Comparison of ENCODE assay signal across 18 cellular contexts in genomic region chr13:95547531-95548167, GRCh38. TPM values are rescaled to one million over a fixed set of nuclear protein-coding genes. Genes with fewer than 3 reads are reported as not detected.
DNase-seq lines count a peak whose midpoint lies in the region; ATAC-seq, FAIRE-seq and TF ChIP-seq lines count a peak whose summit lies in the region.
"Had no signal": no experiment of that assay in that cellular context is flagged by ENCODE, and none has a peak within 500 bp of the region (broad histone marks: within the 10 kb centered on the region; RNA-seq: fewer than 3 reads in every experiment).

No MANE protein-coding gene starts in this region.

- WGBS in SK-N-SH (ENCODE audit: low lambda C conversion rate): 32% methylated on average over 6 of the region's 6 CpGs
- no CpG with 5 or more reads among the region's 6 CpGs for WGBS in mesodermal cell (ENCODE audit: insufficient coverage in 2 of 2), 2 experiments
- WGBS in pancreas, 2 donors: 62 to 68% methylated on average over 6 of the region's 6 CpGs

- ATAC-seq in pancreas: no peak

- TF ChIP-seq EP300 in SK-N-SH (IDR thresholded peaks at IDR 0.05; ENCODE audit: borderline replicate concordance in 1 of 2, low read depth in 1 of 2, low read length in 1 of 2): no peak

- peak overlapping the region; percentile 14 for H3K27ac ChIP-seq in HUES48 (ENCODE audit: low read depth, low read length)
- H3K27ac ChIP-seq in SK-N-SH (ENCODE audit: low read depth in 2 of 2, low read length in 1 of 2): no peak overlapping the region
- H3K27ac ChIP-seq in mesodermal cell (ENCODE audit: low read depth, low read length, severe bottlenecking): peak overlapping the region; percentile 67
- H3K27ac ChIP-seq in pancreas: no peak overlapping the region
- H3K27ac ChIP-seq: GM23248, HL-60 had no signal

- H3K4me1 ChIP-seq in HUES48 (ENCODE audit: control insufficient read depth, insufficient read depth, low read length) (peaks cover 23% of the 10 kb centered on the region), SK-N-SH (ENCODE audit: control insufficient read depth in 1 of 2, insufficient read depth in 2 of 2, low read depth in 1 of 2, low read length in 1 of 2) (no peaks in the 10 kb centered on the region; a peak in 2 of 4 replicates), mesodermal cell (ENCODE audit: control insufficient read depth, insufficient read depth, low read length, poor library complexity, severe bottlenecking) (peaks cover 16% of the 10 kb centered on the region), HAP-1 (peaks cover 5% of the 10 kb centered on the region; the same call in 1 of the 2 replicates), pancreas (peaks cover 0 to 5% (median 4%) of the 10 kb centered on the region in 3 donors)

- H4K20me1 ChIP-seq in SK-N-SH (ENCODE audit: insufficient read depth): no peaks in the 10 kb centered on the region

- TF ChIP-seq RAD21 in SK-N-SH (IDR thresholded peaks at IDR 0.05; ENCODE audit: low read length): no peak

- CTCF ChIA-PET in SK-N-SH (lab: Yijun Ruan, JAX): interaction anchor here (0.6 to 5.3 kb wide), 2 partner anchors 8 to 11 kb away, joined by 3 to 29 read pairs; no protein-coding TSS in a partner anchor

- H3K4me3 ChIP-seq in HUES48 (ENCODE audit: low read depth, low read length) (no peak overlapping the region), SK-N-SH (ENCODE audit: low read depth in 2 of 2, low read length in 1 of 2) (no peak overlapping the region), mesodermal cell (ENCODE audit: extremely low read depth, insufficient read depth, low read length, poor library complexity, severe bottlenecking) (no peak overlapping the region), HAP-1 (no peak overlapping the region), pancreas (no peak overlapping the region)
- H3K4me3 ChIP-seq: GM23248 had no signal

- H3K27me3 ChIP-seq in HUES48 (ENCODE audit: control insufficient read depth, insufficient read depth, low read length): peaks cover 4% of the 10 kb centered on the region; the same call in 1 of the 2 replicates
- no peaks in the 10 kb centered on the region for H3K27me3 ChIP-seq in SK-N-SH (ENCODE audit: insufficient read depth)
- H3K27me3 ChIP-seq in HAP-1 (ENCODE audit: low read depth): peaks cover 3% of the 10 kb centered on the region
- no peaks in the 10 kb centered on the region for H3K27me3 ChIP-seq in pancreas

- DNase-seq in ELR (ENCODE audit: low read depth): peak; percentile 37
- no peak for DNase-seq in SK-N-SH
- DNase-seq in HAP-1 (ENCODE audit: low spot score in 2 of 2): no peak
- no peak for DNase-seq in pancreas
- no peak for DNase-seq in NK-92 (lab: John Stamatoyannopoulos, UW; ENCODE audit: unreplicated experiment)
- DNase-seq: ACHN; C1 segment of cervical spinal cord; CD4-positive, alpha-beta T cell; DND-41; GF-D8; GM23248; HFFc6; IMR-90; KBM-7 had no signal

- in situ Hi-C loops in HAP-1 (cut with MboI; ENCODE audit: low sequenced_read_pairs): no loop called here

- H3F3A ChIP-seq in SK-N-SH (replicated peaks; ENCODE audit: insufficient read depth): no peaks in the 10 kb centered on the region

- H3K4me2 ChIP-seq in SK-N-SH: peak overlapping the region; percentile 32; the same call in 1 of the 2 replicates

- H3K9me3 ChIP-seq in HUES48 (ENCODE audit: control insufficient read depth, insufficient read depth, low read length): no peaks in the 10 kb centered on the region
- no peaks in the 10 kb centered on the region for H3K9me3 ChIP-seq in SK-N-SH
- H3K9me3 ChIP-seq in mesodermal cell (ENCODE audit: control insufficient read depth, low read length): no peaks in the 10 kb centered on the region
- no peaks in the 10 kb centered on the region for H3K9me3 ChIP-seq in HAP-1
- no peaks in the 10 kb centered on the region for H3K9me3 ChIP-seq in pancreas

- no peaks in the 10 kb centered on the region for H3K9me2 ChIP-seq in SK-N-SH

- H3K36me3 ChIP-seq in HUES48 (ENCODE audit: control insufficient read depth, insufficient read depth, low read length): no peaks in the 10 kb centered on the region
- no peaks in the 10 kb centered on the region for H3K36me3 ChIP-seq in SK-N-SH (replicated peaks in 1 of 2; ENCODE audit: control insufficient read depth in 1 of 2, insufficient read depth in 2 of 2, low read length in 1 of 2)
- no peaks in the 10 kb centered on the region for H3K36me3 ChIP-seq in mesodermal cell (ENCODE audit: control insufficient read depth, insufficient read depth, low read length)
- no peaks in the 10 kb centered on the region for H3K36me3 ChIP-seq in HAP-1 (replicated peaks)
- H3K36me3 ChIP-seq in pancreas: no peaks in the 10 kb centered on the region

- TF ChIP-seq CTCF in SK-N-SH (IDR thresholded peaks at IDR 0.05): no peak
- TF ChIP-seq CTCF in pancreas (IDR thresholded peaks at IDR 0.05): no peak

- H2AFZ ChIP-seq in SK-N-SH (ENCODE audit: low read depth): peak overlapping the region; percentile 66
- H2AFZ ChIP-seq: GM23248 had no signal

- H3K79me2 ChIP-seq in SK-N-SH (ENCODE audit: insufficient read depth): no peaks in the 10 kb centered on the region

- H3K9ac ChIP-seq in HUES48 (ENCODE audit: low read depth, low read length) (no peak overlapping the region), SK-N-SH (no peak overlapping the region)
- H3K9ac ChIP-seq: GM23248 had no signal

- intact Hi-C loops in pancreas (cut with DNase I): no loop called here

- POLR2A ChIA-PET in SK-N-SH (lab: Yijun Ruan, JAX): no interaction called here

- FAIRE-seq in pancreas (lab: Jason Lieb, UNC): no peak

TF ChIP-seq in SK-N-SH, 30 proteins besides CTCF, POLR2A, EP300 and RAD21:
- TF ChIP-seq GATA2 (CRISPR knock-in tag; IDR thresholded peaks at IDR 0.05): no peak
- peak; percentile 69; the same call in 1 of the 2 replicates for TF ChIP-seq RXRA (IDR thresholded peaks at IDR 0.05; ENCODE audit: borderline replicate concordance, low read depth)
- TF ChIP-seq NFIC (IDR thresholded peaks at IDR 0.05; ENCODE audit: borderline replicate concordance): no peak
- no peak for TF ChIP-seq POLR2AphosphoS5 (IDR thresholded peaks at IDR 0.05; ENCODE audit: low read depth, low read length)
- TF ChIP-seq USF2 (IDR thresholded peaks at IDR 0.05; ENCODE audit: borderline replicate concordance, low read depth, low read length): no peak
- no peak for TF ChIP-seq FOXJ3 (CRISPR knock-in tag; IDR thresholded peaks at IDR 0.05)

RNA-seq across cellular contexts. Expression of gene CLDN10, which starts 4.9 kb away (rescaled TPM):
- polyA plus RNA-seq in SK-N-SH (2012; rRNA removed) (0.05 TPM in 1 of 2 replicates, not detected in the other), pancreas (100 to 1,000 TPM in 1 of 2 donors, 10 to 100 TPM in 1; 96.5 to 258 TPM)
- 0.01 and 0.12 TPM in 2 replicates for polyA plus RNA-seq in SK-N-SH (2012; cell fraction: cytosol; rRNA removed)
- 0.04 TPM in 1 of 2 replicates, not detected in the other for polyA plus RNA-seq in SK-N-SH (2012; cell fraction: nucleus; rRNA removed)
- 4.7 TPM for polyA plus RNA-seq in mesodermal cell (2013, experiment 1 of 2)
- 2.8 TPM for polyA plus RNA-seq in mesodermal cell (2013, experiment 2 of 2)
- 100 to 1,000 TPM in 2 of 6 donors, 10 to 100 TPM in 4; 83.8 to 174 (median 96.2) TPM for total RNA-seq in pancreas
- total RNA-seq: A172; CD4-positive, alpha-beta T cell; GM23248; HFFc6; IMR-90 had no signal
- polyA plus RNA-seq: IMR-90 had no signal

Comparison
In these comparisons a context has a peak if more than half of its experiments do, and no peak if none do; other contexts are left out.
1. H3K27ac ChIP-seq: peak in HUES48 (single experiment) and mesodermal cell (single experiment); none in SK-N-SH (0 of 2) and pancreas (0 of 4).
2. RNA of gene CLDN10, which starts 4.9 kb away (polyA plus RNA-seq): 96.5 to 258 TPM in pancreas; 0.01 to 0.12 TPM in SK-N-SH; every median in the first group is over 10 times any median in the second.